ENCODE assay signal across 1 cellular context in the genomic region with DNA sequence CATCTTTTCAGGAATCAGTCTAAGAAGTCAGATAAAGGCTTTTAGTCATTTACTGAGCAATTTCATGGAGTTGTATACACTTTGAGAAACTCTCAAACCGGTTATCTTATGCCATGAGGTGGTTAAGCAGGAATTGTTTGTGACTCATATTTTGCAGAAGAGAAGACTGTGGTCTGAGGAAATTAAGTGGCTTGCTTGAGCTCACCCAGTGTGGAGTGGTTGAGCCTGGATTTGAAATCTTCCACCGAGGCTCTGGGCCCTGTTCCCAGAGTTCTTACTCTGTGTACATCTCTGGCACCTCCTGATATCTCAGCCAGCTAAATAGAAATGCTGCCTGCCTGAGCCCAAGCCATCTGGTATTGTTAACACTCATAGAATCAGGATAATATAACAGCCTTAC.
TF ChIP-seq lines count a peak whose summit lies in the region.

No MANE protein-coding gene starts in this region.

TF ChIP-seq in HepG2, 621 proteins besides CTCF, POLR2A, EP300 and RAD21:
- TF ChIP-seq ZNF124 (CRISPR knock-in tag; IDR thresholded peaks at IDR 0.05) (no peak), FOXC1 (CRISPR knock-in tag; IDR thresholded peaks at IDR 0.05; ENCODE audit: borderline replicate concordance) (no peak), POGZ (CRISPR knock-in tag; IDR thresholded peaks at IDR 0.05) (no peak), ZNF816 (CRISPR knock-in tag; IDR thresholded peaks at IDR 0.05; ENCODE audit: borderline replicate concordance) (no peak)
- TF ChIP-seq, protein P1, sequence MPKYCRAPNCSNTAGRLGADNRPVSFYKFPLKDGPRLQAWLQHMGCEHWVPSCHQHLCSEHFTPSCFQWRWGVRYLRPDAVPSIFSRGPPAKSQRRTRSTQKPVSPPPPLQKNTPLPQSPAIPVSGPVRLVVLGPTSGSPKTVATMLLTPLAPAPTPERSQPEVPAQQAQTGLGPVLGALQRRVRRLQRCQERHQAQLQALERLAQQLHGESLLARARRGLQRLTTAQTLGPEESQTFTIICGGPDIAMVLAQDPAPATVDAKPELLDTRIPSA (CRISPR knock-in tag; IDR thresholded peaks at IDR 0.05; ENCODE audit: borderline replicate concordance) = no peak
- TF ChIP-seq, protein P2, sequence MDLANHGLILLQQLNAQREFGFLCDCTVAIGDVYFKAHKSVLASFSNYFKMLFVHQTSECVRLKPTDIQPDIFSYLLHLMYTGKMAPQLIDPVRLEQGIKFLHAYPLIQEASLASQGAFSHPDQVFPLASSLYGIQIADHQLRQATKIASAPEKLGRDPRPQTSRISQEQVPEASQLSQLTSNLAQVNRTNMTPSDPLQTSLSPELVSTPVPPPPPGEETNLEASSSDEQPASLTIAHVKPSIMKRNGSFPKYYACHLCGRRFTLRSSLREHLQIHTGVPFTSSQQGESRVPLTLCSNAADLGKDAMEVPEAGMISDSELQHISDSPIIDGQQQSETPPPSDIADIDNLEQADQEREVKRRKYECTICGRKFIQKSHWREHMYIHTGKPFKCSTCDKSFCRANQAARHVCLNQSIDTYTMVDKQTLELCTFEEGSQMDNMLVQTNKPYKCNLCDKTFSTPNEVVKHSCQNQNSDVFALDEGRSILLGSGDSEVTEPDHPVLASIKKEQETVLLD (CRISPR knock-in tag; IDR thresholded peaks at IDR 0.05; ENCODE audit: low read depth) = no peak
- TF ChIP-seq, protein P3, sequence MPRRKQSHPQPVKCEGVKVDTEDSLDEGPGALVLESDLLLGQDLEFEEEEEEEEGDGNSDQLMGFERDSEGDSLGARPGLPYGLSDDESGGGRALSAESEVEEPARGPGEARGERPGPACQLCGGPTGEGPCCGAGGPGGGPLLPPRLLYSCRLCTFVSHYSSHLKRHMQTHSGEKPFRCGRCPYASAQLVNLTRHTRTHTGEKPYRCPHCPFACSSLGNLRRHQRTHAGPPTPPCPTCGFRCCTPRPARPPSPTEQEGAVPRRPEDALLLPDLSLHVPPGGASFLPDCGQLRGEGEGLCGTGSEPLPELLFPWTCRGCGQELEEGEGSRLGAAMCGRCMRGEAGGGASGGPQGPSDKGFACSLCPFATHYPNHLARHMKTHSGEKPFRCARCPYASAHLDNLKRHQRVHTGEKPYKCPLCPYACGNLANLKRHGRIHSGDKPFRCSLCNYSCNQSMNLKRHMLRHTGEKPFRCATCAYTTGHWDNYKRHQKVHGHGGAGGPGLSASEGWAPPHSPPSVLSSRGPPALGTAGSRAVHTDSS (CRISPR knock-in tag; conservative IDR thresholded peaks at IDR 0.05) = no peak
